ENCODE assay signal across 10 cellular contexts in genomic region chr11:31803813-31804438, GRCh38. TPM values are rescaled to one million over a fixed set of nuclear protein-coding genes. Genes with fewer than 3 reads are reported as not detected.
A peak's percentile ranks its signal among the peaks of the same experiment; 100 is the strongest.
DNase-seq lines count a peak whose midpoint lies in the region; ATAC-seq, FAIRE-seq and TF ChIP-seq lines count a peak whose summit lies in the region.
"Had no signal": no experiment of that assay in that cellular context is flagged by ENCODE, and none has a peak within 500 bp of the region (broad histone marks: within the 10 kb centered on the region; RNA-seq: fewer than 3 reads in every experiment).

No MANE protein-coding gene starts in this region.

- TF ChIP-seq EP300 in H1 (IDR thresholded peaks at IDR 0.05; ENCODE audit: borderline replicate concordance in 1 of 2, low read depth in 2 of 2, low read length in 2 of 2) = no peak

- WGBS in H1 (ENCODE audit: extremely low coverage in 1 of 2, insufficient coverage in 1 of 2, insufficient read length in 1 of 2, insufficient replicate concordance in 2 of 2, low coverage in 1 of 2, low lambda C conversion rate in 2 of 2, missing lambda C conversion rate in 1 of 2), 2 experiments = 3% methylated on average over 22 of the region's 22 CpGs; no CpG with 5 or more reads in 1 of the 2 experiments

- in situ Hi-C loops in GM13976 (cut with MboI; ENCODE audit: low sequenced_read_pairs, unreplicated experiment) = loop anchor here (10.0 kb wide), 1 partner anchor 429 kb away; no protein-coding TSS in a partner anchor

- H3K14ac ChIP-seq in H1 (ENCODE audit: insufficient read length) = no peak overlapping the region

- no peaks in the 10 kb centered on the region for H3K9me3 ChIP-seq in H1 (ENCODE audit: insufficient read depth in 2 of 2, low read depth in 1 of 2, low read length in 1 of 2)

- H3K27ac ChIP-seq in H1 (ENCODE audit: low read depth, low read length) = no peak overlapping the region

- H3K56ac ChIP-seq in H1 (replicated peaks; ENCODE audit: insufficient read length, low read depth, low read length) = no peak overlapping the region

- TF ChIP-seq RAD21 in H1 (IDR thresholded peaks at IDR 0.05 in 1 of 2, conservative IDR thresholded peaks at IDR 0.05 in 1 of 2; ENCODE audit: low read depth in 2 of 2, low read length in 2 of 2) = no peak

- CTCF ChIA-PET in H1 (lab: Charles Lee; ENCODE audit: partially characterized antibody) = interaction anchor here (0.6 to 7.2 kb wide), 6 partner anchors 9 to 693 kb away, joined by 3 to 88 read pairs (median 4); no protein-coding TSS in a partner anchor

- H2BK20ac ChIP-seq in H1 (ENCODE audit: low read length) = 0 out of 2 replicates have a peak overlapping the region, but pooled peaks have one; percentile 13

- H3K36me3 ChIP-seq in H1 (ENCODE audit: control insufficient read depth in 2 of 4, insufficient read depth in 4 of 4, low read length in 3 of 4) = no peaks in the 10 kb centered on the region; a peak in 1 of 8 replicates

- H3K79me1 ChIP-seq in H1 (ENCODE audit: low read depth, low read length) = no peaks in the 10 kb centered on the region

- H2BK15ac ChIP-seq in H1 (ENCODE audit: low read length) = no peak overlapping the region

- no peak overlapping the region for H3K4ac ChIP-seq in H1 (replicated peaks; ENCODE audit: insufficient read length, low read depth, low read length)

- no peak overlapping the region for H3K23ac ChIP-seq in H1 (ENCODE audit: insufficient read length)

- FAIRE-seq in H1 (lab: Jason Lieb, UNC) = no peak

- DNase-seq in GM13976 (ENCODE audit: low spot score) = peak; percentile 27
- DNase-seq in OCI-M1 (lab: John Stamatoyannopoulos, UW) = peak; percentile 32
- no peak for DNase-seq in H1 (ENCODE audit: low read depth in 1 of 2, low spot score in 2 of 2)
- peak; percentile 92 for DNase-seq in retina
- DNase-seq in epidermal melanocyte (ENCODE audit: insufficient read length, low spot score) = no peak
- no peak for DNase-seq in DMS 273 treated with DMSO at 0.1 percent for 48 hours (lab: John Stamatoyannopoulos, UW)
- DNase-seq: hippocampal formation, NCI-H1417 treated with DMSO at 0.1 percent for 48 hours had no signal

- H3K27me3 ChIP-seq in H1 (replicated peaks in 1 of 4; ENCODE audit: control insufficient read depth in 3 of 4, extremely low read depth in 1 of 4, insufficient read depth in 3 of 4, low read length in 3 of 4) = peaks cover 91 to 100% (median 97%) of the 10 kb centered on the region in 4 experiments

- H2BK12ac ChIP-seq in H1 (ENCODE audit: low read depth, low read length) = no peak overlapping the region

- peaks cover 1% of the 10 kb centered on the region; the same call in 1 of the 2 replicates for H3K23me2 ChIP-seq in H1 (ENCODE audit: low read depth, low read length)

- H4K8ac ChIP-seq in H1 (ENCODE audit: extremely low read depth, insufficient read depth, low read length) = no peak overlapping the region

- no peak overlapping the region for H3K18ac ChIP-seq in H1 (ENCODE audit: extremely low read depth, low read length)

- TF ChIP-seq CTCF in GM13976 (IDR thresholded peaks at IDR 0.05; ENCODE audit: borderline replicate concordance, control extremely low read depth, extremely low read depth, insufficient read depth, missing control alignments) = no peak
- TF ChIP-seq CTCF in H1 (IDR thresholded peaks at IDR 0.05; ENCODE audit: control extremely low read depth in 1 of 3, insufficient read depth in 1 of 3, low read depth in 1 of 3, low read length in 3 of 3) = no peak

- no peak for TF ChIP-seq POLR2A in H1 (IDR thresholded peaks at IDR 0.05; ENCODE audit: control extremely low read depth in 1 of 2, low read depth in 2 of 2, low read length in 2 of 2)

- H2BK120ac ChIP-seq in H1 (replicated peaks; ENCODE audit: low read depth, low read length) = no peak overlapping the region

- no peak overlapping the region for H2AFZ ChIP-seq in H1 (ENCODE audit: low read length)

- peak overlapping the region; percentile 56 to 75 for H3K4me2 ChIP-seq in H1 (ENCODE audit: insufficient read depth in 1 of 2, low read depth in 2 of 2, low read length in 2 of 2)

- no peak overlapping the region for H3K9ac ChIP-seq in H1 (replicated peaks in 1 of 4; ENCODE audit: extremely low read depth in 1 of 4, low read depth in 3 of 4, low read length in 3 of 4)

- no peak overlapping the region for H2BK5ac ChIP-seq in H1 (ENCODE audit: low read depth, low read length)

- H4K91ac ChIP-seq in H1 (replicated peaks; ENCODE audit: insufficient read length, low read length) = no peak overlapping the region

- H3K4me3 ChIP-seq in H1 (ENCODE audit: extremely low read depth in 1 of 4, insufficient read depth in 2 of 4, low read depth in 3 of 4, low read length in 4 of 4) = peak overlapping the region in 2 of 4 experiments; percentile 43 to 56; a peak in 5 of 8 replicates

- ATAC-seq in HG02571 (IDR thresholded peaks at IDR 0.05; ENCODE audit: unreplicated experiment) = no peak
- ATAC-seq: HCT116 had no signal

- no peaks in the 10 kb centered on the region for H3K79me2 ChIP-seq in H1 (ENCODE audit: control insufficient read depth in 1 of 2, insufficient read depth in 2 of 2, low read length in 2 of 2)

- no peak overlapping the region for H4K5ac ChIP-seq in H1 (ENCODE audit: insufficient read length, low read depth, low read length)

- H2AK5ac ChIP-seq in H1 (ENCODE audit: low read depth, low read length) = no peak overlapping the region

- peaks cover 26 to 49% (median 30%) of the 10 kb centered on the region in 4 experiments for H3K4me1 ChIP-seq in H1 (replicated peaks in 1 of 4; ENCODE audit: control insufficient read depth in 3 of 4, insufficient read depth in 4 of 4, low read length in 3 of 4)

- H4K20me1 ChIP-seq in H1 (replicated peaks in 1 of 2; ENCODE audit: control insufficient read depth in 1 of 2, insufficient read depth in 2 of 2, low read length in 2 of 2) = peaks cover 2 to 35% of the 10 kb centered on the region in 2 experiments

- POLR2A ChIA-PET in H1 (lab: Charles Lee; ENCODE audit: partially characterized antibody) = interaction anchor here (0.6 to 2.9 kb wide), 3 partner anchors 15 to 356 kb away, joined by 3 to 18 read pairs (median 5); no protein-coding TSS in a partner anchor

TF ChIP-seq in H1, 55 proteins besides CTCF, POLR2A, EP300 and RAD21 (continues in another document):
- TF ChIP-seq RXRA (IDR thresholded peaks at IDR 0.05; ENCODE audit: insufficient read depth, low read depth, low read length) (no peak), MAFK (IDR thresholded peaks at IDR 0.05; ENCODE audit: low read depth, low read length) (no peak), CHD2 (IDR thresholded peaks at IDR 0.05; ENCODE audit: low read length) (no peak), RFX5 (IDR thresholded peaks at IDR 0.05; ENCODE audit: borderline replicate concordance, low read depth, low read length) (no peak), POLR2AphosphoS5 (IDR thresholded peaks at IDR 0.05; ENCODE audit: low read depth, low read length) (no peak), SIN3A (conservative IDR thresholded peaks at IDR 0.05 in 1 of 2, IDR thresholded peaks at IDR 0.05 in 1 of 2; ENCODE audit: low read depth in 1 of 2, low read length in 2 of 2) (no peak), EGR1 (IDR thresholded peaks at IDR 0.05; ENCODE audit: borderline replicate concordance, low read depth, low read length) (peak; percentile 33; the same call in 1 of the 2 replicates), RNF2 (IDR thresholded peaks at IDR 0.05; ENCODE audit: borderline replicate concordance, low read depth, low read length, missing control alignments, poor library complexity, severe bottlenecking) (peak; percentile 93), MAX (IDR thresholded peaks at IDR 0.05) (no peak), EZH2 (IDR thresholded peaks at IDR 0.05; ENCODE audit: low read depth, low read length, severe bottlenecking) (no peak), SIX5 (IDR thresholded peaks at IDR 0.05; ENCODE audit: low read depth, low read length) (no peak), GABPA (IDR thresholded peaks at IDR 0.05; ENCODE audit: borderline replicate concordance, insufficient read depth, low read length) (no peak), PHF8 (conservative IDR thresholded peaks at IDR 0.05; ENCODE audit: low read depth, low read length) (no peak), SP2 (IDR thresholded peaks at IDR 0.05; ENCODE audit: low read length) (no peak), SP4 (IDR thresholded peaks at IDR 0.05; ENCODE audit: low read length) (no peak), HDAC2 (IDR thresholded peaks at IDR 0.05; ENCODE audit: borderline replicate concordance in 1 of 2, low read depth in 2 of 2, low read length in 2 of 2) (0 out of 4 replicates have a peak, but pooled peaks of 1 of the 2 experiments have one; percentile 47), NANOG (IDR thresholded peaks at IDR 0.05; ENCODE audit: insufficient read depth, low read depth, low read length, poor library complexity, severe bottlenecking) (no peak), ATF3 (IDR thresholded peaks at IDR 0.05; ENCODE audit: insufficient read depth, low read depth, low read length) (no peak), HDAC6 (IDR thresholded peaks at IDR 0.05; ENCODE audit: low read depth, low read length) (no peak), SIRT6 (IDR thresholded peaks at IDR 0.05; ENCODE audit: low read length) (no peak)
- TF ChIP-seq, protein P1, sequence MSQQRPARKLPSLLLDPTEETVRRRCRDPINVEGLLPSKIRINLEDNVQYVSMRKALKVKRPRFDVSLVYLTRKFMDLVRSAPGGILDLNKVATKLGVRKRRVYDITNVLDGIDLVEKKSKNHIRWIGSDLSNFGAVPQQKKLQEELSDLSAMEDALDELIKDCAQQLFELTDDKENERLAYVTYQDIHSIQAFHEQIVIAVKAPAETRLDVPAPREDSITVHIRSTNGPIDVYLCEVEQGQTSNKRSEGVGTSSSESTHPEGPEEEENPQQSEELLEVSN (IDR thresholded peaks at IDR 0.05) = no peak

RNA-seq across cellular contexts. Expression of gene PAX6, which starts 7.2 kb away (rescaled TPM):
- 0.21 and 0.30 TPM in 2 replicates for total RNA-seq in H1 (2021; fragmentation: NEBNext Ultra II Directional; extraction: Animal tissue kit (Norgen Biotek cat#: 25700))
- polyA plus RNA-seq in H1 (2011; rRNA removed) = 0.65 and 1.1 TPM in 2 replicates
- polyA plus RNA-seq in H1 (2011; cell fraction: cytosol; rRNA removed) = 0.53 TPM
- 1.0 TPM for polyA plus RNA-seq in H1 (2011; cell fraction: nucleus; rRNA removed)
- 0.41 to 1.1 TPM (median 0.57 TPM) in 4 replicates for polyA plus RNA-seq in H1 (2012, experiment 1 of 2)
- polyA plus RNA-seq in H1 (2012, experiment 2 of 2) = 0.16 TPM
- polyA plus RNA-seq in H1 (2013, experiment 1 of 2) = 0.16 TPM
- 0.22 TPM for polyA plus RNA-seq in H1 (2013, experiment 2 of 2)
- 0.76 and 0.82 TPM in 2 replicates for polyA minus RNA-seq in H1 (2011; rRNA and poly(A)+ RNA removed)
- 0.88 TPM for polyA minus RNA-seq in H1 (2011; cell fraction: cytosol; rRNA and poly(A)+ RNA removed)
- 2.6 TPM for polyA minus RNA-seq in H1 (2011; cell fraction: nucleus; rRNA and poly(A)+ RNA removed)

Comparison
In these comparisons a context has a peak if more than half of its experiments do, and no peak if none do; other contexts are left out.
1. DNase-seq: peak in GM13976 (single experiment), OCI-M1 (single experiment) and retina (single experiment); none in H1 (0 of 2), epidermal melanocyte (single experiment) and DMS 273 treated with DMSO at 0.1 percent for 48 hours (single experiment).